In the genomic region with DNA sequence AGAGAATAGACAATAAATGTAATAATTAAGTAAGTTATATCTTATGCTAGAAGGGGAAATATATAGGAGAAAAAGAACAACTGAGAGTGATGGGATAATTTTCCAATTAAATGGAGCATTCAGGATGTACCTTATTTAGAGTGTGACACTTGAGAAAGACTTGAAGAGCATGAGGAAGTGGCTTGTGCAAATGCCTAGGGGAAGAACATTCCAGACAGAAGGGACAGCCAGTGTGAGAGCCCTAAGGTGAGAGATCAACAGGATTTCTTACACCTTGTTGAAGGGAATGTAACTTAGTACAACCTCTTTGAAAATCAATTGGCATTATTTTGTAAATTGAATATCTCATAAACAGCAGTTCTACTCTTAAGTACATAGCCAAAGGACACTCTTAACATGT, we compare ENCODE assay signal across 23 cellular contexts. TPM values are rescaled to one million over a fixed set of nuclear protein-coding genes. Genes with fewer than 3 reads are reported as not detected.
DNase-seq lines count a peak whose midpoint lies in the region; ATAC-seq, FAIRE-seq and TF ChIP-seq lines count a peak whose summit lies in the region.
"Had no signal": no experiment of that assay in that cellular context is flagged by ENCODE, and none has a peak within 500 bp of the region (broad histone marks: within the 10 kb centered on the region; RNA-seq: fewer than 3 reads in every experiment).

No MANE protein-coding gene starts in this region.

- POLR2A ChIA-PET in activated CD4-positive, alpha-beta T cell treated with anti-CD3 and anti-CD28 coated beads, Interleukin-2, amount 10 ng/mL, durations not matched to agents 7 days and 5 days (lab: Charles Lee): interaction anchor here (0.6 kb wide), 1 partner anchor 61 kb away, joined by 3 read pairs; no protein-coding TSS in a partner anchor

- no peak for TF ChIP-seq CTCF in left lung (IDR thresholded peaks at IDR 0.05)
- TF ChIP-seq CTCF in thyroid gland (IDR thresholded peaks at IDR 0.05): no peak

- H3K27ac ChIP-seq in left lung (no peak overlapping the region), thyroid gland (peak overlapping the region; percentile 27 to 35 (median 34))
- H3K27ac ChIP-seq: 22Rv1; BLaER1 treated with 17β-estradiol and CSF1 and Interleukin-3, amounts not matched to agents 10 nM and 100 nM; SJSA1 had no signal

- CTCF ChIA-PET in activated CD4-positive, alpha-beta T cell treated with anti-CD3 and anti-CD28 coated beads, Interleukin-2, amount 10 ng/mL, durations not matched to agents 7 days and 5 days (lab: Charles Lee): no interaction called here

- intact Hi-C loops in left lung (cut with DNase I): loop anchor here in 1 of 2 donors (10.0 kb wide), 1 partner anchor 143 kb away; no protein-coding TSS in a partner anchor
- intact Hi-C loops in thyroid gland (cut with DNase I): loop anchor here (10.0 kb wide), 1 partner anchor 63 kb away; no protein-coding TSS in a partner anchor

- H3K4me1 Mint-ChIP-seq in activated CD4-positive, alpha-beta T cell treated with anti-CD3 and anti-CD28 coated beads, Interleukin-2, amount 10 ng/mL, durations not matched to agents 7 days and 5 days: no peaks in the 10 kb centered on the region

- H3K4me3 ChIP-seq in left lung (no peak overlapping the region), thyroid gland (replicated peaks in 1 of 3) (no peak overlapping the region)
- H3K4me3 ChIP-seq: BLaER1 treated with 17β-estradiol and CSF1 and Interleukin-3, amounts not matched to agents 10 nM and 100 nM; K562; MG63; SJSA1 had no signal

- H3K27ac Mint-ChIP-seq in activated CD4-positive, alpha-beta T cell treated with anti-CD3 and anti-CD28 coated beads, Interleukin-2, amount 10 ng/mL, durations not matched to agents 7 days and 5 days: no peak overlapping the region
- H3K27ac Mint-ChIP-seq: CD8-positive, alpha-beta T cell; HFFc6 had no signal

- FAIRE-seq in RCC 7860 (lab: Jason Lieb, UNC): peak; percentile 8
- FAIRE-seq: K562 had no signal

- H3K4me1 ChIP-seq in left lung (peaks cover 0 to 3% of the 10 kb centered on the region in 2 donors), thyroid gland (peaks cover 19 to 31% of the 10 kb centered on the region in 2 donors)

- H3K27me3 ChIP-seq in left lung (peaks cover 0 to 8% of the 10 kb centered on the region in 2 donors), thyroid gland (no peaks in the 10 kb centered on the region)
- H3K27me3 ChIP-seq: BLaER1 treated with 17β-estradiol and CSF1 and Interleukin-3, amounts not matched to agents 10 nM and 100 nM; MG63; SJSA1 had no signal

- DNase-seq in DMS53 (lab: John Stamatoyannopoulos, UW) (peak; percentile 20), DMS53 treated with DMSO at 0.1 percent for 48 hours (lab: John Stamatoyannopoulos, UW; ENCODE audit: unreplicated experiment) (no peak), RCC 7860 (ENCODE audit: low spot score) (no peak), left lung (no peak), thyroid gland (no peak), NCI-H748 treated with DMSO at 0.1 percent for 48 hours (lab: John Stamatoyannopoulos, UW) (no peak)
- no peak for DNase-seq in activated CD4-positive, alpha-beta T cell treated with anti-CD3 and anti-CD28 coated beads, Interleukin-2, amount 10 ng/mL, durations not matched to agents 7 days and 5 days
- no peak for DNase-seq in activated CD4-positive, CD25-positive, alpha-beta regulatory T cell treated with anti-CD3 and anti-CD28 coated beads, Interleukin-2, amount 50 U/mL, for 72 hours
- DNase-seq: ACHN; CD8-positive, alpha-beta T cell; DMS153; H7; HFFc6; MG63; NCI-H1048; NCI-H1436; NCI-H187 treated with DMSO at 0.1 percent for 48 hours; NCI-H69 had no signal

- ATAC-seq in left lung: peak; percentile 64
- ATAC-seq: CD8-positive, alpha-beta T cell; K562; Panc1 had no signal

- H3K4me3 Mint-ChIP-seq in activated CD4-positive, alpha-beta T cell treated with anti-CD3 and anti-CD28 coated beads, Interleukin-2, amount 10 ng/mL, durations not matched to agents 7 days and 5 days: no peak overlapping the region
- H3K4me3 Mint-ChIP-seq: CD8-positive, alpha-beta T cell; HFFc6 had no signal

- peaks cover 15% of the 10 kb centered on the region for H3K27me3 Mint-ChIP-seq in activated CD4-positive, alpha-beta T cell treated with anti-CD3 and anti-CD28 coated beads, Interleukin-2, amount 10 ng/mL, durations not matched to agents 7 days and 5 days

- peaks cover 2% of the 10 kb centered on the region for H3K36me3 Mint-ChIP-seq in activated CD4-positive, alpha-beta T cell treated with anti-CD3 and anti-CD28 coated beads, Interleukin-2, amount 10 ng/mL, durations not matched to agents 7 days and 5 days (ENCODE audit: low read depth)
- H3K36me3 Mint-ChIP-seq: CD8-positive, alpha-beta T cell had no signal

- peaks cover 14% of the 10 kb centered on the region for H3K9me3 Mint-ChIP-seq in activated CD4-positive, alpha-beta T cell treated with anti-CD3 and anti-CD28 coated beads, Interleukin-2, amount 10 ng/mL, durations not matched to agents 7 days and 5 days

- no peak for TF ChIP-seq POLR2A in thyroid gland (IDR thresholded peaks at IDR 0.05)

- H3K9me3 ChIP-seq in left lung (peaks cover 0 to 20% of the 10 kb centered on the region in 2 donors), thyroid gland (no peaks in the 10 kb centered on the region)

- H3K36me3 ChIP-seq in left lung (no peaks in the 10 kb centered on the region), thyroid gland (no peaks in the 10 kb centered on the region)
- H3K36me3 ChIP-seq: BLaER1 treated with 17β-estradiol and CSF1 and Interleukin-3, amounts not matched to agents 10 nM and 100 nM; MG63; SJSA1 had no signal

RNA-seq across cellular contexts. Expression of a gene that starts 28.8 kb away (rescaled TPM):
- total RNA-seq in left lung: 10 to 100 TPM in 1 of 2 donors, 1 to 10 TPM in 1; 8.7 to 10.6 TPM
- total RNA-seq in thyroid gland: 1 to 10 TPM; 3.0 to 6.6 (median 4.6) TPM
- total RNA-seq in activated CD4-positive, alpha-beta T cell treated with anti-CD3 and anti-CD28 coated beads, Interleukin-2, amount 10 ng/mL, durations not matched to agents 7 days and 5 days: 1 to 10 TPM; 2.4 to 3.5 TPM
- total RNA-seq: K562 had no signal

Comparison
In these comparisons a context has a peak if more than half of its experiments do, and no peak if none do; other contexts are left out.
1. H3K27ac ChIP-seq: peak in thyroid gland (3 of 3); none in left lung (0 of 2).